In genomic region chr15:77373441-77373840, GRCh38 we compare ENCODE assay signal across 30 cellular contexts.
"Had no signal": no experiment of that assay in that cellular context is flagged by ENCODE, and none has a peak within 500 bp of the region (broad histone marks: within the 10 kb centered on the region; RNA-seq: fewer than 3 reads in every experiment).

No MANE protein-coding gene starts in this region.

- H3K36me3 ChIP-seq: neutrophil, ovary, spleen, suprapubic skin, tibial artery, transverse colon, upper lobe of right lung, uterus had no signal

- H2AFZ ChIP-seq: parathyroid adenoma had no signal

- DNase-seq: naive thymus-derived CD8-positive, alpha-beta T cell; nephron progenitor cell; nucleus accumbens; ovary; posterior cingulate gyrus; psoas muscle; right cardiac atrium; spleen; stimulated activated CD4-positive, alpha-beta T cell treated with anti-CD3 and anti-CD28 coated beads, Interleukin-12 subunit alpha, Interleukin-12 subunit beta, amount 100 ng/mL, for 4 hours; stimulated activated CD4-positive, alpha-beta T cell treated with anti-CD3 and anti-CD28 coated beads, Interleukin-1b, Interleukin-23, amount 100 ng/mL, for 48 hours; stimulated activated CD4-positive, alpha-beta T cell treated with anti-CD3 and anti-CD28 coated beads, Interleukin-4, amount 100 ng/mL, for 1 hour; stimulated activated CD4-positive, alpha-beta T cell treated with anti-CD3 and anti-CD28 coated beads, Interleukin-4, amount 100 ng/mL, for 4 hours; stimulated activated CD8-positive, alpha-beta memory T cell treated with anti-CD3 and anti-CD28 coated beads, Interleukin-4, amount 100 ng/mL, for 48 hours; stimulated activated naive CD4-positive, alpha-beta T cell; stimulated activated naive CD8-positive, alpha-beta T cell treated with anti-CD3 and anti-CD28 coated beads, Interleukin-15, amount 100 ng/mL, for 72 hours; stimulated activated naive CD8-positive, alpha-beta T cell treated with anti-CD3 and anti-CD28 coated beads, Interleukin-15, Interleukin-2, amounts not matched to agents 100 U/mL and 50 U/mL, for 24 hours; substantia nigra; testis; tibial artery; transverse colon; upper lobe of right lung; uterus had no signal

- H3K79me2 ChIP-seq: parathyroid adenoma had no signal

- H3K9me3 ChIP-seq: neutrophil, ovary, psoas muscle, spleen, suprapubic skin, testis, tibial artery, transverse colon, upper lobe of right lung, uterus had no signal

- H3K4me3 ChIP-seq: ovary, psoas muscle, skin epidermis, smooth muscle cell, spleen, suprapubic skin, testis, tibial artery, transverse colon, upper lobe of right lung, uterus had no signal

- H3K4me2 ChIP-seq: smooth muscle cell had no signal

- H3K4me1 ChIP-seq: parathyroid adenoma, suprapubic skin, testis, tibial artery, upper lobe of right lung, uterus had no signal

- ATAC-seq: naive thymus-derived CD8-positive, alpha-beta T cell; natural killer cell treated with Interleukin-12 subunit alpha and Interleukin-12 subunit beta and Interleukin-15 and Interleukin-18, amount 100 ng/mL, for 72 hours; psoas muscle; right cardiac atrium; sciatic nerve; stimulated activated memory B cell treated with anti-CD40 and anti-IgM and Interleukin-4, amounts not matched to agents 10 μg/mL and 1 μg/mL and 100 μg/mL, for 72 hours; stimulated activated naive CD8-positive, alpha-beta T cell treated with anti-CD3 and anti-CD28 coated beads, Interleukin-15, amount 100 ng/mL, for 72 hours; stimulated activated naive CD8-positive, alpha-beta T cell treated with anti-CD3 and anti-CD28 coated beads, Interleukin-15, Interleukin-2, amounts not matched to agents 100 U/mL and 50 U/mL, for 24 hours; upper lobe of right lung had no signal

- H3K27ac ChIP-seq: neutrophil, ovary, parathyroid adenoma, psoas muscle, skin epidermis, spleen, suprapubic skin, testis, tibial artery, transverse colon, upper lobe of right lung, uterus had no signal

- H3K9ac ChIP-seq: parathyroid adenoma had no signal

- H3K27me3 ChIP-seq: neutrophil, ovary, spleen, suprapubic skin, testis, tibial artery, transverse colon, upper lobe of right lung, uterus had no signal
